In genomic region chr6:31271641-31272357, GRCh38 we compare ENCODE assay signal across 8 cellular contexts. TPM values are rescaled to one million over a fixed set of nuclear protein-coding genes. Genes with fewer than 3 reads are reported as not detected.
DNase-seq lines count a peak whose midpoint lies in the region; ATAC-seq and TF ChIP-seq lines count a peak whose summit lies in the region.

TSS of gene HLA-C (minus strand) at chr6:31272092. CDS start at chr6:31272071, 21 bp downstream.

- POLR2A ChIA-PET in PC-3 (lab: Charles Lee; ENCODE audit: unreplicated experiment) = no interaction called here

- 0% methylated on average over 22 of the region's 62 CpGs for WGBS in esophagus muscularis mucosa

- H3K4me1 ChIP-seq in PC-3 (ENCODE audit: insufficient read depth, low read length) = peaks cover 3% of the 10 kb centered on the region; the same call in 1 of the 2 replicates
- peaks cover 0 to 22% (median 11%) of the 10 kb centered on the region in 4 donors for H3K4me1 ChIP-seq in esophagus muscularis mucosa
- H3K4me1 ChIP-seq in muscle layer of duodenum (ENCODE audit: control insufficient read depth in 1 of 2, insufficient read depth in 2 of 2, low read length in 2 of 2) = peaks cover 0 to 28% of the 10 kb centered on the region in 2 donors

- no peaks in the 10 kb centered on the region for H3K79me2 ChIP-seq in PC-3 (ENCODE audit: low read length)

- peak within 1 kb of the TSS; percentile 95 to 98 (median 96) for H3K4me3 Mint-ChIP-seq in IgD-negative memory B cell

- peak within 1 kb of the TSS; percentile 91 for H2AFZ ChIP-seq in PC-3 (ENCODE audit: low read length)

- peak within 1 kb of the TSS; percentile 86 for H3K4me2 ChIP-seq in PC-3 (ENCODE audit: low read length)

- TF ChIP-seq EP300 in esophagus muscularis mucosa (IDR thresholded peaks at IDR 0.05) = no peak

- TSS peak; percentile 72 for BruUV-seq in PC-3 (replicated peaks; lab: Mats Ljungman, UMichigan)

- no peaks in the 10 kb centered on the region for H3K27me3 Mint-ChIP-seq in IgD-negative memory B cell

- H3K36me3 Mint-ChIP-seq in IgD-negative memory B cell = peaks cover 9% of the 10 kb centered on the region

- H3K4me3 ChIP-seq in PC-3 (ENCODE audit: low read length) (peak within 1 kb of the TSS; percentile 84), esophagus muscularis mucosa (peak within 1 kb of the TSS; percentile 57 to 94 (median 78)), muscle layer of duodenum (ENCODE audit: low read depth in 1 of 2, low read length in 2 of 2) (peak within 1 kb of the TSS; percentile 70 to 73)

- no peaks in the 10 kb centered on the region for H3K36me3 ChIP-seq in PC-3 (ENCODE audit: low read depth, low read length)
- H3K36me3 ChIP-seq in esophagus muscularis mucosa = peaks cover 0 to 31% (median 10%) of the 10 kb centered on the region in 4 donors
- H3K36me3 ChIP-seq in muscle layer of duodenum (ENCODE audit: control insufficient read depth in 1 of 2, insufficient read depth in 2 of 2, low read length in 2 of 2) = peaks cover 0 to 25% of the 10 kb centered on the region in 2 donors

- H3K4me1 Mint-ChIP-seq in IgD-negative memory B cell = peaks cover 13 to 46% (median 43%) of the 10 kb centered on the region in 3 donors

- peak; percentile 84 for ATAC-seq in GM21528 (IDR thresholded peaks at IDR 0.05; ENCODE audit: low FRiP score, unreplicated experiment)
- ATAC-seq in PC-3 = peak; percentile 99

- H3K9me3 ChIP-seq in PC-3 (ENCODE audit: low read length) = no peaks in the 10 kb centered on the region
- H3K9me3 ChIP-seq in esophagus muscularis mucosa = no peaks in the 10 kb centered on the region
- no peaks in the 10 kb centered on the region for H3K9me3 ChIP-seq in muscle layer of duodenum (ENCODE audit: control insufficient read depth in 1 of 2, low read length in 2 of 2)

- TF ChIP-seq CTCF in PC-3 (conservative IDR thresholded peaks at IDR 0.05; ENCODE audit: low read depth, low read length) = no peak
- peak in 1 of 3 experiments; percentile 21 for TF ChIP-seq CTCF in esophagus muscularis mucosa (IDR thresholded peaks at IDR 0.05)

- no peaks in the 10 kb centered on the region for H4K20me1 ChIP-seq in PC-3 (ENCODE audit: low read length)

- H3F3A ChIP-seq in PC-3 (ENCODE audit: low read length, unreplicated experiment) = no peaks in the 10 kb centered on the region

- peak within 1 kb of the TSS; percentile 61 for H3K9ac ChIP-seq in PC-3 (ENCODE audit: low read length)

- intact Hi-C loops in PC-3 (cut with micrococcal nuclease) = loop anchor here (2.0 to 5.0 kb wide), 2 partner anchors 75 to 86 kb away; partner anchors contain the start of gene HLA-B
- intact Hi-C loops in esophagus muscularis mucosa (cut with DNase I) = loop anchor here (5.0 kb wide), 2 partner anchors 74 to 96 kb away; no protein-coding TSS in a partner anchor

- no peaks in the 10 kb centered on the region; the same call in 1 of the 2 replicates for H3K9me2 ChIP-seq in PC-3 (replicated peaks; ENCODE audit: low read length)

- CTCF ChIA-PET in PC-3 (lab: Charles Lee) = no interaction called here

- peak; percentile 67 for TF ChIP-seq POLR2A in esophagus muscularis mucosa (IDR thresholded peaks at IDR 0.05; ENCODE audit: low read depth)

- peak within 1 kb of the TSS; percentile 99 to 100 (median 100) for H3K27ac Mint-ChIP-seq in IgD-negative memory B cell

- H3K9me3 Mint-ChIP-seq in IgD-negative memory B cell = no peaks in the 10 kb centered on the region

- H3K27ac ChIP-seq in PC-3 (ENCODE audit: low read length) (no peak within 1 kb of the TSS), esophagus muscularis mucosa (replicated peaks in 1 of 4) (peak within 1 kb of the TSS; percentile 78 to 99 (median 96)), muscle layer of duodenum (ENCODE audit: low read length) (peak within 1 kb of the TSS; percentile 97)

- DNase-seq in DMS 273 treated with DMSO at 0.1 percent for 48 hours (lab: John Stamatoyannopoulos, UW) = peak; percentile 77
- peak; percentile 96 for DNase-seq in PC-3
- DNase-seq in activated T-cell treated with anti-CD3 and anti-CD28 coated beads, Interleukin-2, amount 50 U/mL, for 48 hours = peak; percentile 87 to 88
- DNase-seq in esophagus muscularis mucosa (ENCODE audit: extremely low spot score) = peak; percentile 98
- DNase-seq in stimulated activated CD8-positive, alpha-beta memory T cell treated with anti-CD3 and anti-CD28 coated beads, Interleukin-7, amount 100 ng/mL, for 24 hours (ENCODE audit: low read depth) = peak; percentile 70

- H3K27me3 ChIP-seq in PC-3 (ENCODE audit: low read length) (peaks cover 8% of the 10 kb centered on the region; the same call in 1 of the 2 replicates), esophagus muscularis mucosa (no peaks in the 10 kb centered on the region), muscle layer of duodenum (ENCODE audit: low read depth, low read length) (no peaks in the 10 kb centered on the region)

RNA-seq across cellular contexts. Expression of gene HLA-C, which starts in this region (rescaled TPM):
- 3,003 TPM for polyA plus RNA-seq in IgD-negative memory B cell
- total RNA-seq in PC-3 (2014; rRNA removed) (219 and 252 TPM in 2 replicates), esophagus muscularis mucosa (100 to 1,000 TPM; 251 to 549 (median 296) TPM)
